In the genomic region with DNA sequence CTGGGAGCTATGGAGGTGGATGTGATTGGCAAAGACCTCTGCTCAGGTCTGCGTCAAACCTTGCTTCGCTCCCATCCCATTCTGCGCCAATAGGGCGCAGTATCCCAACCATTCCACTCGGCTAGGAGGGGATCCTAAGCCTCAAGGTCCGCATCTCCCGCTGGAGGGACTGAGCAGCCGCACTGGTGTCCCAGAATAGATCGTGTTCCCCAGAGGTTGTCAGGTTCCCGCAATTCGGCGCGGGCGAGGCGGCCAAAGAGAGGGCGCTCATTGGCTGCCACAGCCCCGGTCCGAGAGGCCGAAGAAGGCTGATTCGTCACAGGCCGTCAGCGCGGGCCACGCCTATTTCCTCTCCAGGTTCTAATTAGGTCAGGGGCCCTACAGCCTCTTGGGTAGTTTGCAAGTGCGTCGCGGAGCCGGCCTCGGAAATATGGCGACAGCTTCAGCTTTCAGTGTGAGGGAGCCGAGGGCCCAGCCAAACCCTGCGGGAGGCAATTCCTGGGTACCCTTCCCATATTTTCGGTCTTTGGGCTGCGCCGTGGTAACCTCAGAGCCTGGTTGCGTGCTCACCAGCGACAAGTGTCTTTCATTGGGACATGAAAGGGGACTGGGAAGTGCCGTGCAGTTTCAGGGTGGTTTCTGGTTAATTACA, we compare ENCODE assay signal across 8 cellular contexts. TPM values are rescaled to one million over a fixed set of nuclear protein-coding genes. Genes with fewer than 3 reads are reported as not detected.
A peak's percentile ranks its signal among the peaks of the same experiment; 100 is the strongest.
DNase-seq lines count a peak whose midpoint lies in the region; ATAC-seq and TF ChIP-seq lines count a peak whose summit lies in the region.

No MANE protein-coding gene starts in this region.

- DNase-seq in CD4-positive, alpha-beta memory T cell, result peak; percentile 87 to 94 (median 89)
- DNase-seq in Panc1 (ENCODE audit: low read depth, low spot score), result peak; percentile 83
- DNase-seq in activated T-helper 1 cell treated with anti-CD3 and anti-CD28 coated beads, Interleukin-2, amount 50 U/mL, for 16 hours (ENCODE audit: low read depth in 1 of 2, low spot score in 1 of 2), result peak; percentile 79 to 81
- DNase-seq in fibroblast of peridontal ligament (ENCODE audit: extremely low read depth), result peak; percentile 88
- DNase-seq in natural killer cell treated with Interleukin-12 subunit alpha and Interleukin-12 subunit beta and Interleukin-15 and Interleukin-18, amount 100 ng/mL, for 72 hours (ENCODE audit: low spot score), result peak; percentile 96
- DNase-seq in stimulated activated naive CD4-positive, alpha-beta T cell (lab: John Stamatoyannopoulos, UW), result peak; percentile 72 to 89 (median 83)

- H3K4me3 Mint-ChIP-seq in CD4-positive, alpha-beta memory T cell, result peak overlapping the region; percentile 84 to 95 (median 92)
- peak overlapping the region; percentile 93 for H3K4me3 Mint-ChIP-seq in natural killer cell treated with Interleukin-12 subunit alpha and Interleukin-12 subunit beta and Interleukin-15 and Interleukin-18, amount 100 ng/mL, for 72 hours

- POLR2A ChIA-PET in CD4-positive, alpha-beta memory T cell (lab: Charles Lee; ENCODE audit: partially characterized antibody), result interaction anchor here (0.6 to 5.1 kb wide), 26 partner anchors 8 to 420 kb away, joined by 3 to 82 read pairs (median 4); partner anchors contain the start of genes ASB8, CCDC184, SENP1 and TMEM106C
- POLR2A ChIA-PET in Panc1 (lab: Charles Lee), result interaction anchor here (0.6 to 0.7 kb wide), 2 partner anchors 133 to 176 kb away, joined by 4 to 10 read pairs; no protein-coding TSS in a partner anchor

- peak; percentile 99 for ATAC-seq in GM19438 (IDR thresholded peaks at IDR 0.05; ENCODE audit: low read depth, unreplicated experiment)
- peak; percentile 100 for ATAC-seq in HG03571 (IDR thresholded peaks at IDR 0.05; ENCODE audit: unreplicated experiment)
- ATAC-seq in Panc1, result peak; percentile 99
- peak; percentile 100 for ATAC-seq in natural killer cell treated with Interleukin-12 subunit alpha and Interleukin-12 subunit beta and Interleukin-15 and Interleukin-18, amount 100 ng/mL, for 72 hours

- no peak; the same call in 1 of the 2 replicates for TF ChIP-seq CTCF in Panc1 (IDR thresholded peaks at IDR 0.05)

- H3K27me3 Mint-ChIP-seq in CD4-positive, alpha-beta memory T cell, result no peaks in the 10 kb centered on the region
- peaks cover 8 to 23% of the 10 kb centered on the region in 2 donors for H3K27me3 Mint-ChIP-seq in natural killer cell treated with Interleukin-12 subunit alpha and Interleukin-12 subunit beta and Interleukin-15 and Interleukin-18, amount 100 ng/mL, for 72 hours

- H3K9me3 Mint-ChIP-seq in CD4-positive, alpha-beta memory T cell, result peaks cover 0 to 17% (median 11%) of the 10 kb centered on the region in 8 donors
- H3K9me3 Mint-ChIP-seq in natural killer cell treated with Interleukin-12 subunit alpha and Interleukin-12 subunit beta and Interleukin-15 and Interleukin-18, amount 100 ng/mL, for 72 hours, result peaks cover 9% of the 10 kb centered on the region

- peaks cover 27 to 57% (median 40%) of the 10 kb centered on the region in 4 donors for H3K4me1 Mint-ChIP-seq in CD4-positive, alpha-beta memory T cell
- peaks cover 30 to 39% of the 10 kb centered on the region in 2 donors for H3K4me1 Mint-ChIP-seq in natural killer cell treated with Interleukin-12 subunit alpha and Interleukin-12 subunit beta and Interleukin-15 and Interleukin-18, amount 100 ng/mL, for 72 hours (ENCODE audit: low read depth in 2 of 2)

- H3K4me1 ChIP-seq in CD4-positive, alpha-beta memory T cell (ENCODE audit: insufficient read depth, low read length), result peaks cover 42% of the 10 kb centered on the region
- H3K4me1 ChIP-seq in Panc1 (ENCODE audit: control insufficient read depth, insufficient read depth, low read length), result peaks cover 19% of the 10 kb centered on the region

- H3K36me3 Mint-ChIP-seq in CD4-positive, alpha-beta memory T cell, result peaks cover 22 to 36% of the 10 kb centered on the region in 2 donors
- peaks cover 23% of the 10 kb centered on the region for H3K36me3 Mint-ChIP-seq in natural killer cell treated with Interleukin-12 subunit alpha and Interleukin-12 subunit beta and Interleukin-15 and Interleukin-18, amount 100 ng/mL, for 72 hours

- peak overlapping the region; percentile 99 for H3K27ac ChIP-seq in CD4-positive, alpha-beta memory T cell (ENCODE audit: low read depth, low read length)
- H3K27ac ChIP-seq in Panc1 (ENCODE audit: low read length), result peak overlapping the region; percentile 95

- no TSS peak for BruUV-seq in Panc1 (replicated peaks; lab: Mats Ljungman, UMichigan)

- intact Hi-C loops in CD4-positive, alpha-beta memory T cell (cut with micrococcal nuclease), result loop anchor here (1.0 to 2.0 kb wide), 6 partner anchors 9 to 153 kb away; partner anchors contain the start of genes ASB8, CCDC184 and ZNF641
- intact Hi-C loops in Panc1 (cut with micrococcal nuclease; ENCODE audit: unreplicated experiment), result loop anchor here (5.0 kb wide), 1 partner anchor 254 kb away; no protein-coding TSS in a partner anchor

- in situ Hi-C loops in Panc1 (cut with HindIII; ENCODE audit: low pct_unique_long_range_greater_than_20kb, low sequenced_read_pairs), result no loop called here

- no peaks in the 10 kb centered on the region for H3K36me3 ChIP-seq in CD4-positive, alpha-beta memory T cell (ENCODE audit: insufficient read depth, low read length)
- H3K36me3 ChIP-seq in Panc1 (ENCODE audit: control insufficient read depth, insufficient read depth, low read length), result no peaks in the 10 kb centered on the region

- no peaks in the 10 kb centered on the region for H3K27me3 ChIP-seq in CD4-positive, alpha-beta memory T cell (ENCODE audit: insufficient read depth, low read length)
- H3K27me3 ChIP-seq in Panc1 (ENCODE audit: control insufficient read depth, insufficient read depth, low read length), result peaks cover 3% of the 10 kb centered on the region; the same call in 1 of the 2 replicates

- CTCF ChIA-PET in CD4-positive, alpha-beta memory T cell (lab: Charles Lee; ENCODE audit: partially characterized antibody), result interaction anchor here (0.6 to 6.1 kb wide), 20 partner anchors 12 to 420 kb away, joined by 3 to 127 read pairs (median 4); partner anchors contain the start of genes ASB8, CCDC184, TMEM106C and ZNF641
- CTCF ChIA-PET in Panc1 (lab: Charles Lee), result interaction anchor here (1.0 to 1.5 kb wide), 3 partner anchors 11 to 258 kb away, joined by 3 to 6 read pairs (median 4); no protein-coding TSS in a partner anchor

- H3K4me3 ChIP-seq in CD4-positive, alpha-beta memory T cell (ENCODE audit: low read length in 2 of 2), result peak overlapping the region; percentile 82 to 87
- H3K4me3 ChIP-seq in Panc1 (ENCODE audit: low read depth in 2 of 2, low read length in 2 of 2), result peak overlapping the region; percentile 85 to 93

- no peaks in the 10 kb centered on the region for H3K9me3 ChIP-seq in CD4-positive, alpha-beta memory T cell (ENCODE audit: control insufficient read depth in 1 of 2, low read length in 2 of 2)
- no peaks in the 10 kb centered on the region for H3K9me3 ChIP-seq in Panc1 (ENCODE audit: control insufficient read depth, insufficient read depth, low read depth, low read length)

- H3K27ac Mint-ChIP-seq in CD4-positive, alpha-beta memory T cell, result peak overlapping the region; percentile 77 to 100 (median 97)
- H3K27ac Mint-ChIP-seq in natural killer cell treated with Interleukin-12 subunit alpha and Interleukin-12 subunit beta and Interleukin-15 and Interleukin-18, amount 100 ng/mL, for 72 hours, result peak overlapping the region; percentile 84 to 91

RNA-seq across cellular contexts. Expression of gene OR10AD1, which starts 5.0 kb away (rescaled TPM):
- total RNA-seq in CD4-positive, alpha-beta memory T cell, result not detected
- not detected for polyA plus RNA-seq in CD4-positive, alpha-beta memory T cell
- not detected for total RNA-seq in Panc1 (2021; ENCODE audit: unreplicated experiment)
- polyA plus RNA-seq in Panc1 (2012; ENCODE audit: insufficient read length), result 0.23 TPM
- total RNA-seq in natural killer cell treated with Interleukin-12 subunit alpha and Interleukin-12 subunit beta and Interleukin-15 and Interleukin-18, amount 100 ng/mL, for 72 hours, result not detected

RNA-seq across cellular contexts. Expression of gene CCDC184, which starts 14.6 kb away (rescaled TPM):
- under 1 TPM; 0.42 to 0.47 TPM for total RNA-seq in CD4-positive, alpha-beta memory T cell
- polyA plus RNA-seq in CD4-positive, alpha-beta memory T cell, result under 1 TPM in 1 of 2 donors, not detected in 1; 0.15 TPM
- total RNA-seq in Panc1 (2021; ENCODE audit: unreplicated experiment), result 0.74 TPM
- polyA plus RNA-seq in Panc1 (2012; ENCODE audit: insufficient read length), result 0.99 TPM
- under 1 TPM in 1 of 2 donors, not detected in 1; 0.86 TPM for total RNA-seq in natural killer cell treated with Interleukin-12 subunit alpha and Interleukin-12 subunit beta and Interleukin-15 and Interleukin-18, amount 100 ng/mL, for 72 hours

RNA-seq across cellular contexts. Expression of gene ASB8, which starts 40.8 kb away (rescaled TPM):
- 10 to 100 TPM; 61.0 to 64.6 TPM for total RNA-seq in CD4-positive, alpha-beta memory T cell
- polyA plus RNA-seq in CD4-positive, alpha-beta memory T cell, result 10 to 100 TPM; 63.1 to 64.1 TPM
- total RNA-seq in Panc1 (2021; ENCODE audit: unreplicated experiment), result 17.1 TPM
- 13.5 TPM for polyA plus RNA-seq in Panc1 (2012; ENCODE audit: insufficient read length)
- 10 to 100 TPM; 35.9 to 48.1 TPM for total RNA-seq in natural killer cell treated with Interleukin-12 subunit alpha and Interleukin-12 subunit beta and Interleukin-15 and Interleukin-18, amount 100 ng/mL, for 72 hours

Comparison
In these comparisons a context has a peak if more than half of its experiments do, and no peak if none do; other contexts are left out.
1. Peak in every context shown above with its lines: DNase-seq, ATAC-seq, H3K4me3 ChIP-seq and H3K27ac ChIP-seq.